In genomic region chr9:76634356-76635054, GRCh38 we compare ENCODE assay signal across 12 cellular contexts.
DNase-seq lines count a peak whose midpoint lies in the region; ATAC-seq and TF ChIP-seq lines count a peak whose summit lies in the region.
"Had no signal": no experiment of that assay in that cellular context is flagged by ENCODE, and none has a peak within 500 bp of the region (broad histone marks: within the 10 kb centered on the region; RNA-seq: fewer than 3 reads in every experiment).

No MANE protein-coding gene starts in this region.

- CTCF ChIA-PET in activated CD8-positive, alpha-beta memory T cell treated with anti-CD3 and anti-CD28 coated beads, Interleukin-2, amount 10 ng/mL, durations not matched to agents 7 days and 5 days (lab: Charles Lee): interaction anchor here (0.6 to 1.8 kb wide), 4 partner anchors 24 to 175 kb away, joined by 3 to 4 read pairs (median 3); partner anchors contain the start of gene GCNT1

- TF ChIP-seq CTCF in osteocyte (IDR thresholded peaks at IDR 0.05): no peak

- no peak overlapping the region for H3K4me3 ChIP-seq in stomach smooth muscle (ENCODE audit: low read length in 2 of 2)

- ATAC-seq in activated CD8-positive, alpha-beta memory T cell treated with anti-CD3 and anti-CD28 coated beads, Interleukin-2, amount 10 ng/mL, durations not matched to agents 7 days and 5 days: peak; percentile 47
- ATAC-seq in HG03460 (IDR thresholded peaks at IDR 0.05; ENCODE audit: unreplicated experiment): no peak

- no peaks in the 10 kb centered on the region for H3K27me3 ChIP-seq in stomach smooth muscle (ENCODE audit: control insufficient read depth in 1 of 2, insufficient read depth in 2 of 2, low read length in 2 of 2)

- no peaks in the 10 kb centered on the region for H3K9me3 ChIP-seq in stomach smooth muscle (ENCODE audit: control insufficient read depth in 2 of 2, low read length in 2 of 2)

- H3K9me3 Mint-ChIP-seq in activated CD8-positive, alpha-beta memory T cell treated with anti-CD3 and anti-CD28 coated beads, Interleukin-2, amount 10 ng/mL, durations not matched to agents 7 days and 5 days (ENCODE audit: low read depth): no peaks in the 10 kb centered on the region
- H3K9me3 Mint-ChIP-seq in osteocyte (ENCODE audit: unreplicated experiment): no peaks in the 10 kb centered on the region
- H3K9me3 Mint-ChIP-seq: CD4-positive, alpha-beta T cell; dendritic cell treated with granulocyte-macrophage colony-stimulating factor and Interleukin-4, amounts not matched to agents 40 ng/mL and 50 ng/mL, for 4 days had no signal

- H3K4me3 Mint-ChIP-seq in activated CD8-positive, alpha-beta memory T cell treated with anti-CD3 and anti-CD28 coated beads, Interleukin-2, amount 10 ng/mL, durations not matched to agents 7 days and 5 days: no peak overlapping the region
- H3K4me3 Mint-ChIP-seq in osteocyte (ENCODE audit: unreplicated experiment): no peak overlapping the region
- H3K4me3 Mint-ChIP-seq: CD4-positive, alpha-beta T cell; dendritic cell treated with granulocyte-macrophage colony-stimulating factor and Interleukin-4, amounts not matched to agents 40 ng/mL and 50 ng/mL, for 4 days had no signal

- peaks cover 29 to 52% of the 10 kb centered on the region in 2 donors for H3K36me3 ChIP-seq in stomach smooth muscle (ENCODE audit: control insufficient read depth in 2 of 2, insufficient read depth in 2 of 2, low read length in 2 of 2)

- H3K4me1 Mint-ChIP-seq in activated CD8-positive, alpha-beta memory T cell treated with anti-CD3 and anti-CD28 coated beads, Interleukin-2, amount 10 ng/mL, durations not matched to agents 7 days and 5 days: peaks cover 30% of the 10 kb centered on the region
- peaks cover 2% of the 10 kb centered on the region for H3K4me1 Mint-ChIP-seq in osteocyte (ENCODE audit: unreplicated experiment)

- H3K36me3 Mint-ChIP-seq in activated CD8-positive, alpha-beta memory T cell treated with anti-CD3 and anti-CD28 coated beads, Interleukin-2, amount 10 ng/mL, durations not matched to agents 7 days and 5 days: peaks cover 5% of the 10 kb centered on the region
- no peaks in the 10 kb centered on the region for H3K36me3 Mint-ChIP-seq in osteocyte (ENCODE audit: unreplicated experiment)

- no peaks in the 10 kb centered on the region for H3K4me1 ChIP-seq in stomach smooth muscle (ENCODE audit: control insufficient read depth, insufficient read depth, low read length)

- H3K27ac Mint-ChIP-seq in activated CD8-positive, alpha-beta memory T cell treated with anti-CD3 and anti-CD28 coated beads, Interleukin-2, amount 10 ng/mL, durations not matched to agents 7 days and 5 days: no peak overlapping the region
- H3K27ac Mint-ChIP-seq in osteocyte (ENCODE audit: unreplicated experiment): no peak overlapping the region
- H3K27ac Mint-ChIP-seq: CD4-positive, alpha-beta T cell; dendritic cell treated with granulocyte-macrophage colony-stimulating factor and Interleukin-4, amounts not matched to agents 40 ng/mL and 50 ng/mL, for 4 days had no signal

- no peaks in the 10 kb centered on the region for H3K27me3 Mint-ChIP-seq in activated CD8-positive, alpha-beta memory T cell treated with anti-CD3 and anti-CD28 coated beads, Interleukin-2, amount 10 ng/mL, durations not matched to agents 7 days and 5 days
- no peaks in the 10 kb centered on the region for H3K27me3 Mint-ChIP-seq in osteocyte (ENCODE audit: unreplicated experiment)
- H3K27me3 Mint-ChIP-seq: CD4-positive, alpha-beta T cell; dendritic cell treated with granulocyte-macrophage colony-stimulating factor and Interleukin-4, amounts not matched to agents 40 ng/mL and 50 ng/mL, for 4 days had no signal

- no peak overlapping the region for H3K27ac ChIP-seq in epithelial cell of prostate
- peak overlapping the region; percentile 46 for H3K27ac ChIP-seq in stomach smooth muscle (ENCODE audit: low read length)

- no peak overlapping the region for H3K9ac ChIP-seq in stomach smooth muscle (ENCODE audit: low read length in 2 of 2)

- no peak for DNase-seq in activated CD8-positive, alpha-beta memory T cell treated with anti-CD3 and anti-CD28 coated beads, Interleukin-2, amount 10 ng/mL, durations not matched to agents 7 days and 5 days
- no peak for DNase-seq in activated CD8-positive, alpha-beta memory T cell treated with anti-CD3 and anti-CD28 coated beads for 24 hours
- DNase-seq in NCI-H2029 (lab: John Stamatoyannopoulos, UW) (peak; percentile 17), epithelial cell of prostate (ENCODE audit: low read depth, low spot score) (peak; percentile 27), osteocyte (ENCODE audit: extremely low spot score, unreplicated experiment) (no peak)
- DNase-seq in activated effector memory CD4-positive, alpha-beta T cell treated with anti-CD3 and anti-CD28 coated beads, Interleukin-2, amount 50 U/mL, for 16 hours: no peak
- DNase-seq: activated CD4-positive, CD25-positive, alpha-beta regulatory T cell treated with anti-CD3 and anti-CD28 coated beads, Interleukin-2, amount 50 U/mL, for 72 hours; CD4-positive, alpha-beta T cell; nucleus accumbens had no signal

Comparison
In these comparisons a context has a peak if more than half of its experiments do, and no peak if none do; other contexts are left out.
1. DNase-seq: peak in NCI-H2029 (single experiment) and epithelial cell of prostate (single experiment); none in activated CD8-positive, alpha-beta memory T cell treated with anti-CD3 and anti-CD28 coated beads, Interleukin-2, amount 10 ng/mL, durations not matched to agents 7 days and 5 days (single experiment), activated CD8-positive, alpha-beta memory T cell treated with anti-CD3 and anti-CD28 coated beads for 24 hours (single experiment), activated effector memory CD4-positive, alpha-beta T cell treated with anti-CD3 and anti-CD28 coated beads, Interleukin-2, amount 50 U/mL, for 16 hours (single experiment) and osteocyte (single experiment).